Comparison of ENCODE assay signal across 10 cellular contexts in genomic region chr2:68789603-68790002, GRCh38. TPM values are rescaled to one million over a fixed set of nuclear protein-coding genes. Genes with fewer than 3 reads are reported as not detected.
DNase-seq lines count a peak whose midpoint lies in the region; ATAC-seq and TF ChIP-seq lines count a peak whose summit lies in the region.
"Had no signal": no experiment of that assay in that cellular context is flagged by ENCODE, and none has a peak within 500 bp of the region (broad histone marks: within the 10 kb centered on the region; RNA-seq: fewer than 3 reads in every experiment).

No MANE protein-coding gene starts in this region.

- no peak for DNase-seq in immature natural killer cell
- DNase-seq in psoas muscle = no peak
- no peak for DNase-seq in Calu3
- DNase-seq in foreskin keratinocyte = no peak
- DNase-seq in AG08396 (ENCODE audit: low spot score) = no peak
- DNase-seq: pancreas, upper lobe of right lung had no signal

- 86 to 94% (median 89%) methylated on average over 7 of the region's 7 CpGs for WGBS in psoas muscle, 3 donors

- H3K36me3 ChIP-seq in psoas muscle (ENCODE audit: insufficient read depth in 1 of 2, low read depth in 1 of 2) = peaks cover 0 to 10% of the 10 kb centered on the region in 2 donors
- H3K36me3 ChIP-seq: pancreas had no signal

- H3K9me3 Mint-ChIP-seq in immature natural killer cell (no peaks in the 10 kb centered on the region), Calu3 (ENCODE audit: low read depth, unreplicated experiment) (no peaks in the 10 kb centered on the region)

- H3K4me3 Mint-ChIP-seq in immature natural killer cell (no peak overlapping the region), Calu3 (ENCODE audit: low read depth, unreplicated experiment) (no peak overlapping the region)

- ATAC-seq in GM18517 (IDR thresholded peaks at IDR 0.05; ENCODE audit: unreplicated experiment) (peak; percentile 99), GM21381 (IDR thresholded peaks at IDR 0.05; ENCODE audit: unreplicated experiment) (peak; percentile 98), HG03342 (IDR thresholded peaks at IDR 0.05; ENCODE audit: unreplicated experiment) (peak; percentile 100), psoas muscle (no peak), foreskin keratinocyte (no peak)
- ATAC-seq: pancreas, upper lobe of right lung had no signal

- intact Hi-C loops in psoas muscle (cut with DNase I) = no loop called here
- intact Hi-C loops in Calu3 (cut with micrococcal nuclease; ENCODE audit: unreplicated experiment) = no loop called here

- H3K4me1 ChIP-seq in psoas muscle (no peaks in the 10 kb centered on the region), foreskin keratinocyte (peaks cover 16% of the 10 kb centered on the region)
- H3K4me1 ChIP-seq: pancreas had no signal

- no peak for TF ChIP-seq CTCF in psoas muscle (IDR thresholded peaks at IDR 0.05)
- no peak for TF ChIP-seq CTCF in Calu3 (IDR thresholded peaks at IDR 0.05; ENCODE audit: unreplicated experiment)
- no peak for TF ChIP-seq CTCF in foreskin keratinocyte (conservative IDR thresholded peaks at IDR 0.05)

- peak overlapping the region in 5 of 6 donors; percentile 25 to 51 (median 49) for H3K27ac Mint-ChIP-seq in immature natural killer cell
- H3K27ac Mint-ChIP-seq in Calu3 (ENCODE audit: unreplicated experiment) = no peak overlapping the region

- H3K4me1 Mint-ChIP-seq in immature natural killer cell (peaks cover 44 to 46% of the 10 kb centered on the region in 2 donors), Calu3 (ENCODE audit: low read depth, unreplicated experiment) (no peaks in the 10 kb centered on the region)

- H3K36me3 Mint-ChIP-seq in immature natural killer cell (peaks cover 4 to 35% (median 27%) of the 10 kb centered on the region in 3 donors), Calu3 (ENCODE audit: insufficient read depth, unreplicated experiment) (no peaks in the 10 kb centered on the region)

- H3K27me3 Mint-ChIP-seq in immature natural killer cell (ENCODE audit: low read depth in 3 of 3) = peaks cover 0 to 5% (median 0%) of the 10 kb centered on the region in 3 donors
- H3K27me3 Mint-ChIP-seq in Calu3 (ENCODE audit: unreplicated experiment) = peaks cover 31% of the 10 kb centered on the region

- BruUV-seq in Calu3 (replicated peaks; lab: Mats Ljungman, UMichigan) = no TSS peak

- no peaks in the 10 kb centered on the region for H3K9me3 ChIP-seq in psoas muscle
- H3K9me3 ChIP-seq: pancreas, upper lobe of right lung had no signal

- CTCF ChIA-PET in Calu3 (lab: Charles Lee) = no interaction called here

- no peak overlapping the region for H3K4me3 ChIP-seq in psoas muscle
- H3K4me3 ChIP-seq: pancreas, upper lobe of right lung had no signal

- H3K27ac ChIP-seq in psoas muscle = no peak overlapping the region
- no peak overlapping the region for H3K27ac ChIP-seq in foreskin keratinocyte
- H3K27ac ChIP-seq: pancreas, upper lobe of right lung had no signal

- H3K27me3 ChIP-seq in psoas muscle (ENCODE audit: insufficient read depth in 3 of 3, low read length in 2 of 3) (no peaks in the 10 kb centered on the region), foreskin keratinocyte (peaks cover 3% of the 10 kb centered on the region)
- H3K27me3 ChIP-seq: pancreas, upper lobe of right lung had no signal

RNA-seq across cellular contexts. Expression of gene ARHGAP25, which starts 55.0 kb away (rescaled TPM):
- polyA plus RNA-seq in immature natural killer cell = 100 to 1,000 TPM; 107 to 282 (median 117) TPM
- 1 to 10 TPM; 1.8 to 4.8 (median 2.2) TPM for total RNA-seq in psoas muscle
- polyA plus RNA-seq in psoas muscle = 1 to 10 TPM; 1.1 to 1.9 (median 1.6) TPM
- total RNA-seq in Calu3 (2022) = 0.51 TPM in 1 of 2 replicates, not detected in the other
- total RNA-seq in foreskin keratinocyte = 17.5 and 19.6 TPM in 2 replicates
- 15.6 and 15.7 TPM in 2 replicates for polyA plus RNA-seq in foreskin keratinocyte

Comparison
In these comparisons a context has a peak if more than half of its experiments do, and no peak if none do; other contexts are left out.
1. ATAC-seq: peak in GM18517 (single experiment), GM21381 (single experiment) and HG03342 (single experiment); none in psoas muscle (0 of 4) and foreskin keratinocyte (single experiment).